23 cellular contexts compared by ENCODE assay signal in genomic region chr6:28172006-28172405, GRCh38. TPM values are rescaled to one million over a fixed set of nuclear protein-coding genes. Genes with fewer than 3 reads are reported as not detected.
DNase-seq lines count a peak whose midpoint lies in the region; ATAC-seq, FAIRE-seq and TF ChIP-seq lines count a peak whose summit lies in the region.
"Had no signal": no experiment of that assay in that cellular context is flagged by ENCODE, and none has a peak within 500 bp of the region (broad histone marks: within the 10 kb centered on the region; RNA-seq: fewer than 3 reads in every experiment).

No MANE protein-coding gene starts in this region.

- H3K9me3 ChIP-seq in IMR-90 (ENCODE audit: control insufficient read depth, insufficient read depth, low read length) (no peaks in the 10 kb centered on the region), trophoblast cell (ENCODE audit: insufficient read depth, low read depth, low read length) (no peaks in the 10 kb centered on the region)

- POLR2A ChIA-PET in IMR-90 (lab: Charles Lee; ENCODE audit: unreplicated experiment): no interaction called here

- DNase-seq in EH (ENCODE audit: low read depth) (peak; percentile 6), IMR-90 (peak; percentile 19), RCC 7860 (ENCODE audit: low spot score) (no peak), trophoblast cell (peak; percentile 65 to 86), Right ventricle myocardium superior (no peak)
- DNase-seq in activated naive CD4-positive, alpha-beta T cell treated with Interleukin-2 at 50 U/mL for 16 hours: no peak
- DNase-seq: AML-193; CD4-positive, alpha-beta T cell; CD8-positive, alpha-beta T cell; DMS 273 treated with DMSO at 0.1 percent for 48 hours; DMS153; DMS53; DMS79; DND-41; GF-D8 had no signal

- H3K79me2 ChIP-seq in trophoblast cell (ENCODE audit: control insufficient read depth, insufficient read depth, low read length, poor library complexity): no peaks in the 10 kb centered on the region

- H3K4ac ChIP-seq in IMR-90 (ENCODE audit: low read depth, low read length) (no peak overlapping the region), trophoblast cell (ENCODE audit: low read depth, low read length) (no peak overlapping the region)

- H3K36me3 ChIP-seq in IMR-90 (ENCODE audit: control insufficient read depth, insufficient read depth, low read length) (no peaks in the 10 kb centered on the region), trophoblast cell (ENCODE audit: control insufficient read depth in 1 of 2, insufficient read depth in 2 of 2, low read length in 2 of 2) (no peaks in the 10 kb centered on the region)

- H3K27me3 ChIP-seq in IMR-90 (ENCODE audit: control insufficient read depth, insufficient read depth, low read length): no peaks in the 10 kb centered on the region
- H3K27me3 ChIP-seq in trophoblast cell (ENCODE audit: insufficient read depth, low read length): no peaks in the 10 kb centered on the region
- H3K27me3 ChIP-seq: BLaER1 treated with 17β-estradiol and CSF1 and Interleukin-3, amounts not matched to agents 10 nM and 100 nM had no signal

- no peak for TF ChIP-seq CTCF in IMR-90 (conservative IDR thresholded peaks at IDR 0.05; ENCODE audit: low read depth, low read length)

- no peak overlapping the region for H3K9ac ChIP-seq in IMR-90 (ENCODE audit: low read depth, low read length)
- no peak overlapping the region for H3K9ac ChIP-seq in trophoblast cell (ENCODE audit: low read length)
- H3K9ac ChIP-seq: BLaER1 treated with 17β-estradiol and CSF1 and Interleukin-3, amounts not matched to agents 10 nM and 100 nM had no signal

- dilution Hi-C loops in IMR-90 (cut with HindIII; ENCODE audit: low sequenced_read_pairs, unreplicated experiment): no loop called here

- H4K91ac ChIP-seq in IMR-90 (ENCODE audit: insufficient read depth, low read depth, low read length) (no peak overlapping the region), trophoblast cell (ENCODE audit: low read depth, low read length) (no peak overlapping the region)

- H2BK120ac ChIP-seq in IMR-90 (ENCODE audit: low read depth, low read length) (no peak overlapping the region), trophoblast cell (ENCODE audit: insufficient read depth, low read length, poor library complexity) (no peak overlapping the region)

- H2BK20ac ChIP-seq in IMR-90 (ENCODE audit: low read depth, low read length): no peak overlapping the region

- FAIRE-seq in RCC 7860 (lab: Jason Lieb, UNC): peak; percentile 8
- FAIRE-seq: A549, G401.6, GM12891, GM19239 had no signal

- in situ Hi-C loops in IMR-90 (cut with MboI; ENCODE audit: low sequenced_read_pairs): no loop called here

- H2AK5ac ChIP-seq in IMR-90 (ENCODE audit: low read depth, low read length): no peak overlapping the region
- H2AK5ac ChIP-seq in trophoblast cell (ENCODE audit: low read length): no peak overlapping the region

- no peaks in the 10 kb centered on the region for H3K9me1 ChIP-seq in IMR-90 (ENCODE audit: insufficient read depth, low read length)

- no peak for ATAC-seq in IMR-90 (ENCODE audit: low read depth)
- no peak for ATAC-seq in HG03095 (IDR thresholded peaks at IDR 0.05; ENCODE audit: unreplicated experiment)
- no peak for ATAC-seq in Right ventricle myocardium superior (ENCODE audit: poor library complexity)
- ATAC-seq: A549; CD8-positive, alpha-beta T cell had no signal

- H3K4me2 ChIP-seq in IMR-90 (ENCODE audit: low read depth, low read length) (no peak overlapping the region), trophoblast cell (ENCODE audit: low read length) (no peak overlapping the region)
- H3K4me2 ChIP-seq: A549; BLaER1 treated with 17β-estradiol and CSF1 and Interleukin-3, amounts not matched to agents 10 nM and 100 nM had no signal

- no CpG with 5 or more reads among the region's 2 CpGs for WGBS in IMR-90 (ENCODE audit: extremely low coverage in 2 of 2, insufficient read length in 1 of 2), 2 experiments
- no CpG with 5 or more reads among the region's 2 CpGs for WGBS in trophoblast cell (ENCODE audit: extremely low coverage, insufficient coverage, insufficient read length)

- no peak overlapping the region for H2AK9ac ChIP-seq in IMR-90 (replicated peaks; ENCODE audit: low read depth, low read length, poor library complexity)

- intact Hi-C loops in IMR-90 (cut with micrococcal nuclease): no loop called here
- intact Hi-C loops in Right ventricle myocardium superior (cut with DNase I): no loop called here

- H4K12ac ChIP-seq in trophoblast cell (ENCODE audit: low read depth, low read length): no peak overlapping the region

- H3K27ac ChIP-seq in IMR-90 (ENCODE audit: insufficient read depth, low read length) (no peak overlapping the region), trophoblast cell (ENCODE audit: low read depth, low read length) (no peak overlapping the region)
- H3K27ac ChIP-seq: 22Rv1; A549; BLaER1 treated with 17β-estradiol and CSF1 and Interleukin-3, amounts not matched to agents 10 nM and 100 nM; C4-2B had no signal

- no peak overlapping the region for H4K5ac ChIP-seq in IMR-90 (ENCODE audit: low read depth, low read length)

- no TSS peak for BruUV-seq in IMR-90 (replicated peaks; lab: Mats Ljungman, UMichigan)

- no peaks in the 10 kb centered on the region for H4K20me1 ChIP-seq in IMR-90 (ENCODE audit: insufficient read depth, low read length)
- H4K20me1 ChIP-seq: BLaER1 treated with 17β-estradiol and CSF1 and Interleukin-3, amounts not matched to agents 10 nM and 100 nM had no signal

- H2BK12ac ChIP-seq in trophoblast cell (ENCODE audit: low read length): no peak overlapping the region

- H3K23ac ChIP-seq in IMR-90 (ENCODE audit: low read depth, low read length) (no peak overlapping the region), trophoblast cell (ENCODE audit: low read length) (no peak overlapping the region)

- peaks cover 0 to 3% of the 10 kb centered on the region in 2 experiments; a peak in 1 of 4 replicates for H3K79me1 ChIP-seq in IMR-90 (ENCODE audit: low read depth in 1 of 2, low read length in 2 of 2)
- no peaks in the 10 kb centered on the region for H3K79me1 ChIP-seq in trophoblast cell (ENCODE audit: low read length)

- no peak overlapping the region for H4K8ac ChIP-seq in IMR-90 (ENCODE audit: low read depth in 2 of 2, low read length in 2 of 2)
- no peak overlapping the region for H4K8ac ChIP-seq in trophoblast cell (ENCODE audit: low read depth, low read length)

- H2BK5ac ChIP-seq in IMR-90 (ENCODE audit: low read depth, low read length, poor library complexity, severe bottlenecking) (no peak overlapping the region), trophoblast cell (ENCODE audit: low read depth, low read length, poor library complexity) (no peak overlapping the region)

- H3K4me1 ChIP-seq in IMR-90 (ENCODE audit: control insufficient read depth, insufficient read depth, low read length) (no peaks in the 10 kb centered on the region), trophoblast cell (ENCODE audit: control insufficient read depth in 1 of 2, insufficient read depth in 2 of 2, low read length in 2 of 2) (no peaks in the 10 kb centered on the region)
- H3K4me1 ChIP-seq: A549; BLaER1 treated with 17β-estradiol and CSF1 and Interleukin-3, amounts not matched to agents 10 nM and 100 nM had no signal

- H2BK15ac ChIP-seq in IMR-90 (ENCODE audit: low read depth, low read length): no peak overlapping the region

- no peak for TF ChIP-seq RAD21 in IMR-90 (IDR thresholded peaks at IDR 0.05; ENCODE audit: low read length)

- no peak overlapping the region for H3K14ac ChIP-seq in IMR-90 (replicated peaks; ENCODE audit: low read depth, low read length)
- H3K14ac ChIP-seq in trophoblast cell (ENCODE audit: low read length): no peak overlapping the region

- H2AFZ ChIP-seq in IMR-90 (replicated peaks; ENCODE audit: low read length, poor library complexity) (no peak overlapping the region), trophoblast cell (ENCODE audit: insufficient read depth, low read length, poor library complexity) (no peak overlapping the region)

- H3K4me3 ChIP-seq in IMR-90 (ENCODE audit: insufficient read depth, low read depth, low read length): no peak overlapping the region
- no peak overlapping the region for H3K4me3 ChIP-seq in trophoblast cell (ENCODE audit: low read depth, low read length)
- H3K4me3 ChIP-seq: A549; BLaER1 treated with 17β-estradiol and CSF1 and Interleukin-3, amounts not matched to agents 10 nM and 100 nM had no signal

- H3K56ac ChIP-seq in IMR-90 (ENCODE audit: extremely low read depth, insufficient read depth, low read length): no peak overlapping the region

- H3K18ac ChIP-seq in IMR-90 (ENCODE audit: low read depth, low read length) (no peak overlapping the region), trophoblast cell (ENCODE audit: low read length) (no peak overlapping the region)

- no peak for TF ChIP-seq POLR2A in IMR-90 (IDR thresholded peaks at IDR 0.05; ENCODE audit: low read depth, low read length)

- CTCF ChIA-PET in IMR-90 (lab: Yijun Ruan, JAX): no interaction called here

TF ChIP-seq in IMR-90, 13 proteins besides CTCF, POLR2A, EP300 and RAD21 (continues in another document):
- TF ChIP-seq MAZ (IDR thresholded peaks at IDR 0.05; ENCODE audit: borderline replicate concordance, low read depth, low read length): no peak
- TF ChIP-seq CEBPB (IDR thresholded peaks at IDR 0.05; ENCODE audit: low read depth, low read length): no peak
- no peak for TF ChIP-seq MXI1 (IDR thresholded peaks at IDR 0.05; ENCODE audit: borderline replicate concordance, low read depth, low read length)
- no peak for TF ChIP-seq NFE2L2 (IDR thresholded peaks at IDR 0.05; ENCODE audit: low read depth, low read length)
- TF ChIP-seq CHD1 (IDR thresholded peaks at IDR 0.05; ENCODE audit: low read depth, low read length): no peak
- TF ChIP-seq RFX5 (IDR thresholded peaks at IDR 0.05; ENCODE audit: low read depth, low read length): no peak
- no peak for TF ChIP-seq FOS (IDR thresholded peaks at IDR 0.05; ENCODE audit: low read depth, low read length)

RNA-seq across cellular contexts. Expression of gene ZKSCAN8, which starts 30.3 kb away (rescaled TPM):
- total RNA-seq in IMR-90 (2012; rRNA removed): 15.0 and 22.8 TPM in 2 replicates
- polyA plus RNA-seq in IMR-90 (2012; rRNA removed): 4.5 and 8.3 TPM in 2 replicates
- 1.0 and 1.5 TPM in 2 replicates for polyA plus RNA-seq in IMR-90 (2012; cell fraction: cytosol; rRNA removed)
- 4.6 and 32.4 TPM in 2 replicates for polyA plus RNA-seq in IMR-90 (2012; cell fraction: nucleus; rRNA removed; ENCODE audit: low replicate concordance)
- polyA plus RNA-seq in trophoblast cell (2013): 12.9 and 13.1 TPM in 2 replicates
- total RNA-seq in Right ventricle myocardium superior: 12.0 TPM

RNA-seq across cellular contexts. Expression of gene ZSCAN16, which starts 47.6 kb away (rescaled TPM):
- total RNA-seq in IMR-90 (2012; rRNA removed) (2.5 and 3.0 TPM in 2 replicates), Right ventricle myocardium superior (1.2 TPM)
- 1.7 and 1.8 TPM in 2 replicates for polyA plus RNA-seq in IMR-90 (2012; rRNA removed)
- 0.43 and 0.80 TPM in 2 replicates for polyA plus RNA-seq in IMR-90 (2012; cell fraction: cytosol; rRNA removed)
- polyA plus RNA-seq in IMR-90 (2012; cell fraction: nucleus; rRNA removed; ENCODE audit: low replicate concordance): 0.99 and 2.2 TPM in 2 replicates
- polyA plus RNA-seq in trophoblast cell (2013): 4.1 and 4.4 TPM in 2 replicates

RNA-seq across cellular contexts. Expression of gene ZSCAN9, which starts 53.1 kb away (rescaled TPM):
- total RNA-seq in IMR-90 (2012; rRNA removed): 16.9 and 17.7 TPM in 2 replicates
- polyA plus RNA-seq in IMR-90 (2012; rRNA removed): 11.5 and 13.7 TPM in 2 replicates
- polyA plus RNA-seq in IMR-90 (2012; cell fraction: cytosol; rRNA removed): 3.5 and 5.9 TPM in 2 replicates
- polyA plus RNA-seq in IMR-90 (2012; cell fraction: nucleus; rRNA removed; ENCODE audit: low replicate concordance): 6.1 and 28.1 TPM in 2 replicates
- polyA plus RNA-seq in trophoblast cell (2013): 10.4 and 11.2 TPM in 2 replicates
- 8.2 TPM for total RNA-seq in Right ventricle myocardium superior

Comparison
In these comparisons a context has a peak if more than half of its experiments do, and no peak if none do; other contexts are left out.
1. DNase-seq: peak in EH (single experiment), IMR-90 (single experiment) and trophoblast cell (2 of 2); none in RCC 7860 (single experiment), activated naive CD4-positive, alpha-beta T cell treated with Interleukin-2 at 50 U/mL for 16 hours (single experiment) and Right ventricle myocardium superior (single experiment).